9 cellular contexts compared by ENCODE assay signal in the genomic region with DNA sequence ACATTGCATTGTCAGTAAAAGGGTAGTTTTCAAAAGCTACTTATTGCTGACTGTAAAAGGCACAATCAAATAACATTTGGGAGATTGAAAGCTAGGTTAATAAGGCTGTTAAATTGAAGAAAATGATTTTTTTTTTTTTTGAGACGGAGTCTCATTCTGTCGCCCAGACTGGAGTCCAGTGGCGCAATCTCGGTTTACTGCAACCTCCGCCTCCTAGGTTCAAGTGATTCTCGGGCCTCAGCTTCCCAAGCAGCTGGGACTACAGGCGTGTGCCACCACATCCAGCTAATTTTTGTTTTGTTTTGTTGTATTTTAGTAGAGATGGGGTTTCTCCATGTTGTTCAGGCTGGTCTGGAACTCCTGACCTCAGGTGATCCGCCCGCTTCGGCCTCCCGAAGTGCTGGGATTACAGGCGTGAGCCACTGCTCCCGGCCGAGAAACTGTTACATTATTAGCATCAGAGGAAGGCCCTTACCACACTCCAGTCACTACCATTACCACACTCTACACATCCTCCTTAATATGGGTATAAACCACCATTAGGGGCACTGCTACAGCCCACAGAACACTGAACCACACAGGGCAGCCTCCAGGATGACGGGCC. TPM values are rescaled to one million over a fixed set of nuclear protein-coding genes. Genes with fewer than 3 reads are reported as not detected.
DNase-seq lines count a peak whose midpoint lies in the region; ATAC-seq, FAIRE-seq and TF ChIP-seq lines count a peak whose summit lies in the region.
"Had no signal": no experiment of that assay in that cellular context is flagged by ENCODE, and none has a peak within 500 bp of the region (broad histone marks: within the 10 kb centered on the region; RNA-seq: fewer than 3 reads in every experiment).

No MANE protein-coding gene starts in this region.

- peak overlapping the region; percentile 89 for H3K9ac ChIP-seq in astrocyte (ENCODE audit: low read length)

- H3K27me3 Mint-ChIP-seq in CD8-positive, alpha-beta T cell (ENCODE audit: low read depth): no peaks in the 10 kb centered on the region
- H3K27me3 Mint-ChIP-seq in astrocyte (ENCODE audit: low read depth, unreplicated experiment): no peaks in the 10 kb centered on the region

- peak overlapping the region; percentile 72 for H3K4me3 ChIP-seq in CD8-positive, alpha-beta T cell (ENCODE audit: low read depth, low read length)
- peak overlapping the region; percentile 54 for H3K4me3 ChIP-seq in Jurkat, Clone E6-1 (ENCODE audit: low read length)
- H3K4me3 ChIP-seq in astrocyte (ENCODE audit: insufficient read depth, low read depth, low read length) (peak overlapping the region; percentile 77), testis (peak overlapping the region; percentile 94 to 99)

- peak; percentile 22 for ATAC-seq in CD8-positive, alpha-beta T cell
- ATAC-seq in GM21423 (IDR thresholded peaks at IDR 0.05; ENCODE audit: unreplicated experiment): peak; percentile 14

- H3K36me3 ChIP-seq in CD8-positive, alpha-beta T cell (ENCODE audit: insufficient read depth, low read length): no peaks in the 10 kb centered on the region
- H3K36me3 ChIP-seq in astrocyte (ENCODE audit: insufficient read depth, low read length) (peaks cover 4% of the 10 kb centered on the region), testis (ENCODE audit: low read depth, missing control alignments) (no peaks in the 10 kb centered on the region)

- H3K4me1 Mint-ChIP-seq in CD8-positive, alpha-beta T cell (ENCODE audit: low read depth): peaks cover 32% of the 10 kb centered on the region
- peaks cover 11% of the 10 kb centered on the region for H3K4me1 Mint-ChIP-seq in astrocyte (ENCODE audit: low read depth, unreplicated experiment)

- H3K79me2 ChIP-seq in astrocyte (ENCODE audit: insufficient read depth, low read length): peaks cover 49% of the 10 kb centered on the region

- peak overlapping the region; percentile 100 for H3K27ac Mint-ChIP-seq in CD8-positive, alpha-beta T cell
- H3K27ac Mint-ChIP-seq in astrocyte (ENCODE audit: unreplicated experiment): peak overlapping the region; percentile 94

- H3K4me2 ChIP-seq in astrocyte (ENCODE audit: low read length): peak overlapping the region; percentile 94

- H3K27me3 ChIP-seq in CD8-positive, alpha-beta T cell (ENCODE audit: insufficient read depth, low read length): no peaks in the 10 kb centered on the region
- H3K27me3 ChIP-seq in astrocyte (ENCODE audit: insufficient read depth, low read length) (no peaks in the 10 kb centered on the region), layer of hippocampus (ENCODE audit: control insufficient read depth, insufficient read depth, low read length) (no peaks in the 10 kb centered on the region), testis (no peaks in the 10 kb centered on the region)

- peak overlapping the region; percentile 88 for H3K27ac ChIP-seq in CD8-positive, alpha-beta T cell (ENCODE audit: low read depth, low read length)
- H3K27ac ChIP-seq in astrocyte (ENCODE audit: low read depth, low read length) (peak overlapping the region; percentile 97), layer of hippocampus (ENCODE audit: low read depth, low read length) (peak overlapping the region; percentile 95), testis (peak overlapping the region; percentile 98 to 99)

- H3K4me3 Mint-ChIP-seq in CD8-positive, alpha-beta T cell: peak overlapping the region; percentile 100
- peak overlapping the region; percentile 99 for H3K4me3 Mint-ChIP-seq in astrocyte (ENCODE audit: unreplicated experiment)

- peaks cover 11% of the 10 kb centered on the region for H3K4me1 ChIP-seq in CD8-positive, alpha-beta T cell (ENCODE audit: insufficient read depth, low read length)
- H3K4me1 ChIP-seq in astrocyte (ENCODE audit: insufficient read depth, low read length) (no peaks in the 10 kb centered on the region), testis (peaks cover 15% of the 10 kb centered on the region)

- intact Hi-C loops in CD8-positive, alpha-beta T cell (cut with DNase I, micrococcal nuclease): loop anchor here (5.0 to 10.0 kb wide), 6 partner anchors 251 to 1099 kb away; a partner anchor contains a TSS
- intact Hi-C loops in testis (cut with DNase I; ENCODE audit: low total_unique reads): no loop called here

- TF ChIP-seq CTCF in CD8-positive, alpha-beta T cell (IDR thresholded peaks at IDR 0.05): no peak
- TF ChIP-seq CTCF in astrocyte (IDR thresholded peaks at IDR 0.05; ENCODE audit: insufficient read depth, low read depth, low read length) (no peak), testis (IDR thresholded peaks at IDR 0.05) (no peak)

- H3K36me3 Mint-ChIP-seq in CD8-positive, alpha-beta T cell: peaks cover 28% of the 10 kb centered on the region
- H3K36me3 Mint-ChIP-seq in astrocyte (ENCODE audit: low read depth, unreplicated experiment): peaks cover 3% of the 10 kb centered on the region

- WGBS in testis, 2 donors: 12 to 15% methylated on average over 15 of the region's 15 CpGs

- DNase-seq in CD8-positive, alpha-beta T cell: no peak
- DNase-seq in Jurkat, Clone E6-1 (ENCODE audit: low read depth, low spot score): no peak
- DNase-seq in astrocyte (ENCODE audit: low read depth) (peak; percentile 38), testis (no peak), NCI-H1048 (lab: John Stamatoyannopoulos, UW) (no peak), epidermal melanocyte (ENCODE audit: insufficient read length, low spot score) (no peak)

- no peak for TF ChIP-seq POLR2A in testis (IDR thresholded peaks at IDR 0.05)

- CTCF ChIA-PET in CD8-positive, alpha-beta T cell (lab: Charles Lee): interaction anchor here (0.6 to 1.3 kb wide), 4 partner anchors 9 to 792 kb away, joined by 3 to 4 read pairs (median 4); no protein-coding TSS in a partner anchor

- POLR2A ChIA-PET in CD8-positive, alpha-beta T cell (lab: Charles Lee): interaction anchor here (0.5 to 2.9 kb wide), 6 partner anchors 8 to 395 kb away, joined by 3 to 15 read pairs (median 6); a partner anchor contains a TSS

- no peaks in the 10 kb centered on the region for H3K9me3 ChIP-seq in CD8-positive, alpha-beta T cell (ENCODE audit: low read length)
- no peaks in the 10 kb centered on the region for H3K9me3 ChIP-seq in astrocyte (ENCODE audit: insufficient read depth, low read depth, low read length)
- no peaks in the 10 kb centered on the region for H3K9me3 ChIP-seq in testis

- H4K20me1 ChIP-seq in astrocyte (ENCODE audit: insufficient read depth, low read length): peaks cover 34% of the 10 kb centered on the region

- no peaks in the 10 kb centered on the region for H3K9me3 Mint-ChIP-seq in CD8-positive, alpha-beta T cell
- no peaks in the 10 kb centered on the region for H3K9me3 Mint-ChIP-seq in astrocyte (ENCODE audit: unreplicated experiment)

- FAIRE-seq in astrocyte (lab: Jason Lieb, UNC): no peak

- H2AFZ ChIP-seq in astrocyte (ENCODE audit: low read depth, low read length): peak overlapping the region; percentile 96

RNA-seq across cellular contexts. Expression of a gene that starts 1.0 kb away (rescaled TPM):
- total RNA-seq in CD8-positive, alpha-beta T cell: 10 to 100 TPM; 44.3 to 44.4 TPM
- polyA plus RNA-seq in Jurkat, Clone E6-1 (2012; ENCODE audit: insufficient read depth, insufficient read length): 7.1 TPM
- total RNA-seq in astrocyte (62.9 and 83.9 TPM in 2 replicates), testis (100 to 1,000 TPM; 141 to 147 TPM)
- polyA plus RNA-seq in testis (ENCODE audit: insufficient read depth, low read depth, low replicate concordance): 138 TPM

RNA-seq across cellular contexts. Expression of a gene that starts 45.7 kb away (rescaled TPM):
- total RNA-seq in CD8-positive, alpha-beta T cell: not detected
- polyA plus RNA-seq in Jurkat, Clone E6-1 (2012; ENCODE audit: insufficient read depth, insufficient read length): not detected
- total RNA-seq in astrocyte: 0.27 TPM in 1 of 2 replicates, not detected in the other
- total RNA-seq in testis: 10 to 100 TPM in 1 of 2 donors, 1 to 10 TPM in 1; 7.7 to 14.8 TPM
- 8.7 TPM for polyA plus RNA-seq in testis (ENCODE audit: insufficient read depth, low read depth, low replicate concordance)
- total RNA-seq: T-helper 1 cell treated with Interleukin-12 subunit alpha and Interleukin-12 subunit beta and Interleukin-4 antibody, amounts not matched to agents 30 ng/mL and 1 ng/mL, for 36 hours had no signal
